Comparison of ENCODE assay signal across 1 cellular context in the genomic region with DNA sequence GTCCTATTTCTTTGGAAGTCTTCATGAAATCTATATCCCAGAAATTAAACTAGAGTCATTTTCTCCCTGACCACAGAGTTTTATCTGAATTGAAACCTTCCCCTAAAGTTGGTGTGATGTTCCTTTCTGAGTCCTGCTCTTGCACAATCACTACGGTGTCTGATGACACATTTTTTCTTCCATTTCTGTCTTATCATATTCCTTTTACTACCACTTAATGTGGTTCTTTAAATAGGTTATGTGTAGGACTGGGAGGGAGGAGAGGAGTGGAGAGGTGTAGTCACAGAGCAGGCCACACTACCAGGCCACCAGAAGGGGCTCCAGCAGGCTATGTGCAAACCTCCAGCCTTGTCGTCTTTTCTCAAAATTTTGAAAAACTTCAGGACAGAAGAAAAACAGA.
TF ChIP-seq lines count a peak whose summit lies in the region.

No MANE protein-coding gene starts in this region.

TF ChIP-seq in SK-N-SH treated with all-trans-retinoic acid at 6 μM for 48 hours, 23 proteins besides CTCF, POLR2A, EP300 and RAD21 (continued from another document):
- TF ChIP-seq, protein P1, sequence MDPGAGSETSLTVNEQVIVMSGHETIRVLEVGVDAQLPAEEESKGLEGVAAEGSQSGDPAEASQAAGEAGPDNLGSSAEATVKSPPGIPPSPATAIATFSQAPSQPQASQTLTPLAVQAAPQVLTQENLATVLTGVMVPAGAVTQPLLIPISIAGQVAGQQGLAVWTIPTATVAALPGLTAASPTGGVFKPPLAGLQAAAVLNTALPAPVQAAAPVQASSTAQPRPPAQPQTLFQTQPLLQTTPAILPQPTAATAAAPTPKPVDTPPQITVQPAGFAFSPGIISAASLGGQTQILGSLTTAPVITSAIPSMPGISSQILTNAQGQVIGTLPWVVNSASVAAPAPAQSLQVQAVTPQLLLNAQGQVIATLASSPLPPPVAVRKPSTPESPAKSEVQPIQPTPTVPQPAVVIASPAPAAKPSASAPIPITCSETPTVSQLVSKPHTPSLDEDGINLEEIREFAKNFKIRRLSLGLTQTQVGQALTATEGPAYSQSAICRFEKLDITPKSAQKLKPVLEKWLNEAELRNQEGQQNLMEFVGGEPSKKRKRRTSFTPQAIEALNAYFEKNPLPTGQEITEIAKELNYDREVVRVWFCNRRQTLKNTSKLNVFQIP (CRISPR knock-in tag; IDR thresholded peaks at IDR 0.05; ENCODE audit: borderline replicate concordance, low read depth), result no peak
- no peak for TF ChIP-seq ZFP30 (CRISPR knock-in tag; IDR thresholded peaks at IDR 0.05)
- TF ChIP-seq ESRRG (CRISPR knock-in tag; IDR thresholded peaks at IDR 0.05), result no peak
- no peak for TF ChIP-seq ISL1 (CRISPR knock-in tag; IDR thresholded peaks at IDR 0.05)
- no peak for TF ChIP-seq ZNF70 (CRISPR knock-in tag; IDR thresholded peaks at IDR 0.05)
- no peak for TF ChIP-seq PPARA (CRISPR knock-in tag; IDR thresholded peaks at IDR 0.05; ENCODE audit: borderline replicate concordance)
- no peak for TF ChIP-seq TSHZ2 (CRISPR knock-in tag; IDR thresholded peaks at IDR 0.05)
- TF ChIP-seq OSR1 (CRISPR knock-in tag; IDR thresholded peaks at IDR 0.05), result no peak
- TF ChIP-seq TCF4 (CRISPR knock-in tag; IDR thresholded peaks at IDR 0.05; ENCODE audit: borderline replicate concordance), result no peak
